Comparison of ENCODE assay signal across 2 cellular contexts in the genomic region with DNA sequence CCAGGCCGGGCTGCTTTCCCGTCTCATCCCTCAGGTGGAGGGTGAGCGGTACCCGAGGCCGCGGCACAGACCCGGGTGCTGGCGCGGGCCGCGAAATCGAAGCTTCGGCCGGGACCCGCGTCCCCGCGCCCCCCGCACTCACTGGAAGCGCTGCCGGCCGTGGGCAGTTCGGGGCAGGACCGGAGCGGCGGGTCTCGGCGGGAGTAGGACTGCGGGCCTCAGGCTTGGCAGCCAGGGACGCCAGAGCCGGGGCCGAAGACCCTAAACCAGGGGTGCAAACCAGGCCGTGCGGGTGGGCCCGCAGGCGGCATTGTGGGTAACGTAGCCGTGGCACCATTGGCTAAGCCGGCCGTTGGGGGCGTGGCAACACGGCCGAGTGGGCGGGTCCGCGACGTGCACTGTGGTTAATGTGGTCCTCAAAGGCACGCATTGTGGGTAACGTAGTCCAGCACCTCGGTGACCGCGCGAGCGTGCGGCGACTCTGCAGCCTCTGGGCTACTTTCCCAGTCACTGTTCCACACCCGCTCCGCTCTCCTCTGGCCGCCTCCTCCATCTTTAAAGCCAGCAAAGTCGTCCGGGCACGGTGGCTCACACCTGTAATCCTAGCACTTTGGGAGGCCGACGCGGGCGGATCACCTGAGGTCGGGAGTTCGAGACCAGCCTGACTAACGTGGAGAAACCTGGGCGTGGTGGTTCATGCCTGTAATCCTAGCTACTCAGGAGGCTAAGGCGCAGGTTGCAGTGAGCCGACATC.
TF ChIP-seq lines count a peak whose summit lies in the region.

TSS of gene ZNF500 (minus strand) at position 288 of the 754 bp plus-strand sequence. CDS start 1,184 bp downstream, outside the sequence.

TF ChIP-seq in HCT116, 20 proteins besides CTCF, POLR2A, EP300 and RAD21 (continued from another document):
- TF ChIP-seq REST (IDR thresholded peaks at IDR 0.05; ENCODE audit: low read depth): no peak
- TF ChIP-seq ZBTB33 (IDR thresholded peaks at IDR 0.05; ENCODE audit: extremely low read depth, insufficient replicate concordance, low read length): peak; percentile 51
- TF ChIP-seq ATF3 (IDR thresholded peaks at IDR 0.05): no peak
- TF ChIP-seq CBX3 (IDR thresholded peaks at IDR 0.05; ENCODE audit: low read depth): no peak
- TF ChIP-seq EZH2phosphoT487 (IDR thresholded peaks at IDR 0.05; ENCODE audit: borderline replicate concordance): no peak
- TF ChIP-seq ZFX (IDR thresholded peaks at IDR 0.05): peak; percentile 99; the same call in 1 of the 2 replicates
- no peak for TF ChIP-seq ZNF274 (IDR thresholded peaks at IDR 0.05; ENCODE audit: low read depth, low read length)
- TF ChIP-seq ELF1 (IDR thresholded peaks at IDR 0.05; ENCODE audit: borderline replicate concordance, low read depth): no peak
- peak; percentile 80 for TF ChIP-seq POLR2AphosphoS5 (IDR thresholded peaks at IDR 0.05; ENCODE audit: low read depth, low read length)
- no peak for TF ChIP-seq EZH2 (IDR thresholded peaks at IDR 0.05)
- TF ChIP-seq FOSL1 (IDR thresholded peaks at IDR 0.05; ENCODE audit: low read depth): no peak
- peak; percentile 80 for TF ChIP-seq EGR1 (IDR thresholded peaks at IDR 0.05; ENCODE audit: low read depth)
- TF ChIP-seq TCF7L2 (IDR thresholded peaks at IDR 0.05; ENCODE audit: borderline replicate concordance, extremely low read depth, insufficient read depth, insufficient read length): no peak
- no peak for TF ChIP-seq JUND (IDR thresholded peaks at IDR 0.05)

TF ChIP-seq in neural cell, 6 proteins besides CTCF, POLR2A, EP300 and RAD21 (continued from another document):
- TF ChIP-seq REST (IDR thresholded peaks at IDR 0.05; ENCODE audit: borderline replicate concordance) (peak; percentile 33), TAF1 (IDR thresholded peaks at IDR 0.05; ENCODE audit: low read depth) (no peak), SMC3 (conservative IDR thresholded peaks at IDR 0.05; ENCODE audit: poor library complexity) (peak; percentile 41), MXI1 (conservative IDR thresholded peaks at IDR 0.05; ENCODE audit: poor library complexity, severe bottlenecking) (peak; percentile 82)
